8 cellular contexts compared by ENCODE assay signal in the genomic region with DNA sequence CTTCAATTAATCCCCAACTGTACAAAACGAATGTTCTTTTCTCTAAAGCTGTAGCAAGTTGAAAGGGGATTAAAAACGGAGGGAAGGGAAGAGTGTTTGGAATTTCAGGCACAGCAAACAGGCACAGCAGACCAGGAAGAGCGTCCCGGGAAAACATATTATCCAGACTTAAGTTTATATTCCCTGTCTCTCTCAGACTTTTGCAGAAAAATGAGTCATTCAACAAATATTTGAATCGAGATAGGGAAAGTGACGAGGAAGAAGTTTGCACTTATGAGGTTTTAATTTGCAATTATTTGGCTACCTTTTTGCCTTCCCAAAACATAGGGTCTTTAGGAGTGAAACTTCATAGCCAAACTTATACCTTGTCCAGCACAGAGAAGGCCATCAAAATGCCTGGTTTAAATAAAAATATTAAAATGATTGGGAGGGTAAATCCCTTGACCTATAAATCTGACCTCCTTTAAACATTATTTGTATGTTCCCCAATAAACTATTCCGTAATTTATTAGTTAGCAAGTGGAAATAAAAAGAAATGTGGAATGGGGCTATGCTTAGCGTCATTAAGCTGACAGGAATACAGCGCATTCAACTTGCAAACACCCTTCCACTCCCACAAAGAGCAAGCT. TPM values are rescaled to one million over a fixed set of nuclear protein-coding genes. Genes with fewer than 3 reads are reported as not detected.
DNase-seq lines count a peak whose midpoint lies in the region; ATAC-seq and TF ChIP-seq lines count a peak whose summit lies in the region.

No MANE protein-coding gene starts in this region.

- peak overlapping the region in 1 of 3 donors; percentile 12 for H3K9ac ChIP-seq in skeletal muscle tissue (ENCODE audit: low read depth in 1 of 3, low read length in 3 of 3)

- H3K27me3 Mint-ChIP-seq in activated CD4-positive, alpha-beta memory T cell treated with anti-CD3 and anti-CD28 coated beads for 36 hours: peaks cover 3% of the 10 kb centered on the region

- H3K4me3 Mint-ChIP-seq in activated CD4-positive, alpha-beta memory T cell treated with anti-CD3 and anti-CD28 coated beads for 36 hours: peak overlapping the region; percentile 80

- H3K36me3 ChIP-seq in skeletal muscle tissue (ENCODE audit: control insufficient read depth in 3 of 3, insufficient read depth in 3 of 3, low read length in 3 of 3): no peaks in the 10 kb centered on the region

- no peaks in the 10 kb centered on the region for H3K9me3 Mint-ChIP-seq in activated CD4-positive, alpha-beta memory T cell treated with anti-CD3 and anti-CD28 coated beads for 36 hours

- no peak for DNase-seq in activated CD4-positive, alpha-beta memory T cell treated with anti-CD3 and anti-CD28 coated beads for 36 hours
- DNase-seq in Right ventricle myocardium superior (no peak), GM13977 (ENCODE audit: low spot score) (no peak), HT-29 (ENCODE audit: low spot score) (no peak)
- DNase-seq in stimulated activated CD4-positive, alpha-beta T cell treated with anti-CD3 and anti-CD28 coated beads, Interleukin-15, amount 100 ng/mL, for 24 hours: no peak

- no peaks in the 10 kb centered on the region for H3K27me3 ChIP-seq in skeletal muscle tissue (ENCODE audit: control insufficient read depth in 3 of 3, insufficient read depth in 3 of 3, low read length in 3 of 3)

- peaks cover 3% of the 10 kb centered on the region for H3K36me3 Mint-ChIP-seq in activated CD4-positive, alpha-beta memory T cell treated with anti-CD3 and anti-CD28 coated beads for 36 hours

- intact Hi-C loops in activated CD4-positive, alpha-beta memory T cell treated with anti-CD3 and anti-CD28 coated beads for 36 hours (cut with micrococcal nuclease): loop anchor here (1.0 to 2.0 kb wide), 3 partner anchors 46 to 76 kb away; a partner anchor contains a TSS
- intact Hi-C loops in Right ventricle myocardium superior (cut with DNase I): no loop called here

- H3K4me1 Mint-ChIP-seq in activated CD4-positive, alpha-beta memory T cell treated with anti-CD3 and anti-CD28 coated beads for 36 hours (ENCODE audit: low read depth): peaks cover 18% of the 10 kb centered on the region

- CTCF ChIA-PET in activated CD4-positive, alpha-beta memory T cell treated with anti-CD3 and anti-CD28 coated beads for 36 hours (lab: Charles Lee): interaction anchor here (0.7 to 3.5 kb wide), 6 partner anchors 20 to 77 kb away, joined by 3 to 28 read pairs (median 3); a partner anchor contains a TSS

- peak overlapping the region; percentile 80 for H3K27ac ChIP-seq in skeletal muscle tissue (ENCODE audit: low read depth, low read length)

- in situ Hi-C loops in GM13977 (cut with MboI; ENCODE audit: low pct_unique_long_range_greater_than_20kb, low sequenced_read_pairs, unreplicated experiment): no loop called here

- peaks cover 7 to 14% (median 9%) of the 10 kb centered on the region in 3 donors for H3K4me1 ChIP-seq in skeletal muscle tissue (ENCODE audit: control insufficient read depth in 3 of 3, insufficient read depth in 3 of 3, low read length in 3 of 3)

- peak overlapping the region; percentile 93 for H3K27ac Mint-ChIP-seq in activated CD4-positive, alpha-beta memory T cell treated with anti-CD3 and anti-CD28 coated beads for 36 hours

- ATAC-seq in GM19328 (IDR thresholded peaks at IDR 0.05; ENCODE audit: unreplicated experiment): peak; percentile 77
- peak; percentile 57 for ATAC-seq in HG03103 (IDR thresholded peaks at IDR 0.05; ENCODE audit: low read depth, unreplicated experiment)
- peak; percentile 97 for ATAC-seq in Right ventricle myocardium superior (ENCODE audit: poor library complexity)

- no peak for TF ChIP-seq CTCF in GM13977 (IDR thresholded peaks at IDR 0.05; ENCODE audit: extremely low read depth, insufficient read depth, missing control alignments)

- no peaks in the 10 kb centered on the region for H3K9me3 ChIP-seq in skeletal muscle tissue (ENCODE audit: control insufficient read depth in 3 of 3, low read length in 3 of 3)

- POLR2A ChIA-PET in activated CD4-positive, alpha-beta memory T cell treated with anti-CD3 and anti-CD28 coated beads for 36 hours (lab: Charles Lee): interaction anchor here (0.6 to 3.3 kb wide), 16 partner anchors 12 to 113 kb away, joined by 3 to 95 read pairs (median 6); partner anchors contain the start of gene HFE

- H3K4me3 ChIP-seq in skeletal muscle tissue (ENCODE audit: low read length in 3 of 3): peak overlapping the region; percentile 79 to 91 (median 90)

RNA-seq across cellular contexts. Expression of gene HFE, which starts 16.0 kb away (rescaled TPM):
- 1 to 10 TPM; 1.0 to 1.4 TPM for total RNA-seq in activated CD4-positive, alpha-beta memory T cell treated with anti-CD3 and anti-CD28 coated beads for 36 hours
- total RNA-seq in Right ventricle myocardium superior (5.2 TPM), skeletal muscle tissue (4.7 TPM)
- 7.3 and 8.7 TPM in 2 replicates for total RNA-seq in HT-29 (2014; rRNA removed; shearing (Covaris generic))
